Comparison of ENCODE assay signal across 25 cellular contexts in genomic region chr13:37736040-37736439, GRCh38.
"Had no signal": no experiment of that assay in that cellular context is flagged by ENCODE, and none has a peak within 500 bp of the region (broad histone marks: within the 10 kb centered on the region; RNA-seq: fewer than 3 reads in every experiment).

No MANE protein-coding gene starts in this region.

- H3K4me1 ChIP-seq: left lung, pancreas, psoas muscle, thyroid gland had no signal

- H3K36me3 ChIP-seq: brain microvascular endothelial cell, left lung, neutrophil, pancreas, thyroid gland had no signal

- H3K36me3 Mint-ChIP-seq: activated naive CD4-positive, alpha-beta T cell treated with anti-CD3 and anti-CD28 coated beads, Interleukin-2, amount 50 U/mL, for 72 hours; naive thymus-derived CD4-positive, alpha-beta T cell; T-cell had no signal

- H3K27ac Mint-ChIP-seq: activated CD4-positive, alpha-beta T cell treated with anti-CD3 and anti-CD28 coated beads, Interleukin-2, amount 10 ng/mL, durations not matched to agents 7 days and 5 days; activated naive CD4-positive, alpha-beta T cell treated with anti-CD3 and anti-CD28 coated beads, Interleukin-2, amount 50 U/mL, for 72 hours; activated T-cell treated with anti-CD3 and anti-CD28 coated beads, Interleukin-2, amount 50 U/mL, for 24 hours; activated T-helper 17 cell treated with anti-CD3 and anti-CD28 coated beads, Interleukin-2, amount 50 U/mL, for 72 hours; naive thymus-derived CD4-positive, alpha-beta T cell; stimulated activated naive CD8-positive, alpha-beta T cell treated with anti-CD3 and anti-CD28 coated beads, Interleukin-15, Interleukin-2, amounts not matched to agents 100 ng/mL and 50 ng/mL, for 24 hours; T-cell; T-helper 2 cell treated with Interferon-gamma antibody and Interleukin-4, amounts not matched to agents 5 μg/mL and 100 μg/mL, for 36 hours had no signal

- H3K4me3 ChIP-seq: left lung, lung, pancreas, psoas muscle, thyroid gland had no signal

- H3K4me1 Mint-ChIP-seq: activated CD4-positive, alpha-beta T cell treated with anti-CD3 and anti-CD28 coated beads, Interleukin-2, amount 10 ng/mL, durations not matched to agents 7 days and 5 days; activated T-helper 17 cell treated with anti-CD3 and anti-CD28 coated beads, Interleukin-2, amount 50 U/mL, for 72 hours; naive thymus-derived CD4-positive, alpha-beta T cell; T-cell had no signal

- H3K9me3 ChIP-seq: left lung, neutrophil, pancreas, psoas muscle, thyroid gland had no signal

- H3K9me3 Mint-ChIP-seq: activated CD4-positive, alpha-beta T cell treated with anti-CD3 and anti-CD28 coated beads, Interleukin-2, amount 10 ng/mL, durations not matched to agents 7 days and 5 days; stimulated activated naive CD8-positive, alpha-beta T cell treated with anti-CD3 and anti-CD28 coated beads, Interleukin-15, Interleukin-2, amounts not matched to agents 100 ng/mL and 50 ng/mL, for 24 hours had no signal

- H3K4me3 Mint-ChIP-seq: activated CD4-positive, alpha-beta T cell treated with anti-CD3 and anti-CD28 coated beads, Interleukin-2, amount 10 ng/mL, durations not matched to agents 7 days and 5 days; activated T-cell treated with anti-CD3 and anti-CD28 coated beads, Interleukin-2, amount 50 U/mL, for 24 hours; activated T-helper 17 cell treated with anti-CD3 and anti-CD28 coated beads, Interleukin-2, amount 50 U/mL, for 72 hours; naive thymus-derived CD4-positive, alpha-beta T cell; stimulated activated naive CD8-positive, alpha-beta T cell treated with anti-CD3 and anti-CD28 coated beads, Interleukin-15, Interleukin-2, amounts not matched to agents 100 ng/mL and 50 ng/mL, for 24 hours; T-cell; T-helper 2 cell treated with Interferon-gamma antibody and Interleukin-4, amounts not matched to agents 5 μg/mL and 100 μg/mL, for 36 hours had no signal

- H3K27ac ChIP-seq: brain microvascular endothelial cell, epithelial cell of prostate, left lung, neutrophil, pancreas, psoas muscle, thyroid gland, VCaP had no signal

- H3K27me3 ChIP-seq: brain microvascular endothelial cell, left lung, neutrophil, pancreas, thyroid gland had no signal

- H3K27me3 Mint-ChIP-seq: activated CD4-positive, alpha-beta T cell treated with anti-CD3 and anti-CD28 coated beads, Interleukin-2, amount 10 ng/mL, durations not matched to agents 7 days and 5 days; activated T-cell treated with anti-CD3 and anti-CD28 coated beads, Interleukin-2, amount 50 U/mL, for 24 hours; activated T-helper 17 cell treated with anti-CD3 and anti-CD28 coated beads, Interleukin-2, amount 50 U/mL, for 72 hours; stimulated activated naive CD8-positive, alpha-beta T cell treated with anti-CD3 and anti-CD28 coated beads, Interleukin-15, Interleukin-2, amounts not matched to agents 100 ng/mL and 50 ng/mL, for 24 hours; T-cell had no signal

- FAIRE-seq: pancreas had no signal

- ATAC-seq: activated naive CD4-positive, alpha-beta T cell treated with anti-CD3 and anti-CD28 coated beads, Interleukin-2, amount 50 U/mL, for 72 hours; activated T-helper 17 cell treated with anti-CD3 and anti-CD28 coated beads, Interleukin-2, amount 50 U/mL, for 72 hours; left lung; naive thymus-derived CD4-positive, alpha-beta T cell; psoas muscle; right cardiac atrium; T-cell had no signal

- DNase-seq: activated CD4-positive, alpha-beta T cell treated with anti-CD3 and anti-CD28 coated beads, Interleukin-2, amount 10 ng/mL, durations not matched to agents 7 days and 5 days; activated CD4-positive, CD25-positive, alpha-beta regulatory T cell treated with anti-CD3 and anti-CD28 coated beads, Interleukin-2, amount 50 U/mL, for 72 hours; activated T-cell treated with anti-CD3 and anti-CD28 coated beads, Interleukin-2, amount 50 U/mL, for 24 hours; aorta; brain microvascular endothelial cell; caudate nucleus; kidney; left lung; naive thymus-derived CD4-positive, alpha-beta T cell; pancreas; psoas muscle; right cardiac atrium; stimulated activated CD4-positive, alpha-beta T cell treated with anti-CD3 and anti-CD28 coated beads, Interleukin-12 subunit alpha, Interleukin-12 subunit beta, amount 100 ng/mL, for 4 hours; stimulated activated CD4-positive, alpha-beta T cell treated with anti-CD3 and anti-CD28 coated beads, Interleukin-4, amount 100 ng/mL, for 4 hours; substantia nigra; T-cell; thyroid gland had no signal
